In the genomic region with DNA sequence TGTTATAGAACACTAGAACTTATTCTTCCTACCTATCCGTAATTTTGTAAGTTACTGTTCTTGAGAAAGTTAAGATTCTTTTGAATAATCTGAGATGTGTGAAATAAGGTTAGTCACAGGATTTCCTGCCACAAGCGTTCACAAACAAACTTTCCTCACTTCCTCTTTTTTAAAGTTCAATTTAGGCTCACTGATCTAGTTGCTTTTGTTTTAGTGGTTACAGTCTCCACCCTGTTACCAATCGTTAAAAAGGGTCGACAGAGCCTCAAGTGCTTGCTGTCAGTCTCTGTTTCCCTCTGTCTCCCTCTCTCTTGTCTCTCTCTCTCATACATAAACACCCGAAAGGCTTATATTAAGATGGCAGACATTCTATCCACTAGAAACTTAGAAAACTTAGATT, we compare ENCODE assay signal across 8 cellular contexts. TPM values are rescaled to one million over a fixed set of nuclear protein-coding genes. Genes with fewer than 3 reads are reported as not detected.
A peak's percentile ranks its signal among the peaks of the same experiment; 100 is the strongest.
DNase-seq lines count a peak whose midpoint lies in the region; ATAC-seq and TF ChIP-seq lines count a peak whose summit lies in the region.

No MANE protein-coding gene starts in this region.

- H3K27ac ChIP-seq in CD4-positive, alpha-beta memory T cell (ENCODE audit: low read depth, low read length), result peak overlapping the region; percentile 47
- H3K27ac ChIP-seq in neural progenitor cell, result no peak overlapping the region

- H3K79me2 ChIP-seq in neural progenitor cell (ENCODE audit: low read depth), result no peaks in the 10 kb centered on the region

- no peak overlapping the region for H3K4me3 ChIP-seq in CD4-positive, alpha-beta memory T cell (ENCODE audit: low read length in 2 of 2)
- H3K4me3 ChIP-seq in foreskin fibroblast (ENCODE audit: low read depth in 1 of 2, low read length in 2 of 2) (no peak overlapping the region), neural progenitor cell (no peak overlapping the region)

- no peaks in the 10 kb centered on the region for H3K36me3 Mint-ChIP-seq in CD4-positive, alpha-beta memory T cell
- H3K36me3 Mint-ChIP-seq in activated T-helper 17 cell treated with anti-CD3 and anti-CD28 coated beads, Interleukin-2, amount 50 U/mL, for 72 hours (ENCODE audit: low read depth), result no peaks in the 10 kb centered on the region
- H3K36me3 Mint-ChIP-seq in neural progenitor cell, result no peaks in the 10 kb centered on the region

- H3K4me2 ChIP-seq in neural progenitor cell, result no peak overlapping the region

- H2AFZ ChIP-seq in neural progenitor cell (replicated peaks), result no peak overlapping the region

- CTCF ChIA-PET in CD4-positive, alpha-beta memory T cell (lab: Charles Lee; ENCODE audit: partially characterized antibody), result no interaction called here

- H3K4me1 ChIP-seq in CD4-positive, alpha-beta memory T cell (ENCODE audit: insufficient read depth, low read length), result peaks cover 50% of the 10 kb centered on the region
- no peaks in the 10 kb centered on the region for H3K4me1 ChIP-seq in neural progenitor cell

- peaks cover 36 to 73% (median 45%) of the 10 kb centered on the region in 4 donors for H3K4me1 Mint-ChIP-seq in CD4-positive, alpha-beta memory T cell
- H3K4me1 Mint-ChIP-seq in activated T-helper 17 cell treated with anti-CD3 and anti-CD28 coated beads, Interleukin-2, amount 50 U/mL, for 72 hours, result peaks cover 20% of the 10 kb centered on the region
- H3K4me1 Mint-ChIP-seq in neural progenitor cell, result peaks cover 12% of the 10 kb centered on the region

- H3K4me3 Mint-ChIP-seq in CD4-positive, alpha-beta memory T cell, result peak overlapping the region; percentile 72 to 89 (median 79)
- peak overlapping the region; percentile 72 for H3K4me3 Mint-ChIP-seq in activated T-helper 17 cell treated with anti-CD3 and anti-CD28 coated beads, Interleukin-2, amount 50 U/mL, for 72 hours
- no peak overlapping the region for H3K4me3 Mint-ChIP-seq in neural progenitor cell

- intact Hi-C loops in CD4-positive, alpha-beta memory T cell (cut with micrococcal nuclease), result loop anchor here (1.0 to 10.0 kb wide), 3 partner anchors 36 to 229 kb away; partner anchors contain the start of gene STK26

- DNase-seq in CD4-positive, alpha-beta memory T cell, result peak; percentile 45 to 71 (median 64)
- DNase-seq in HT-29 (ENCODE audit: low spot score) (no peak), foreskin fibroblast (no peak), neural progenitor cell (ENCODE audit: low spot score) (no peak), omental fat pad (ENCODE audit: low spot score) (no peak)

- no peaks in the 10 kb centered on the region for H3K27me3 Mint-ChIP-seq in CD4-positive, alpha-beta memory T cell
- H3K27me3 Mint-ChIP-seq in activated T-helper 17 cell treated with anti-CD3 and anti-CD28 coated beads, Interleukin-2, amount 50 U/mL, for 72 hours, result no peaks in the 10 kb centered on the region
- H3K27me3 Mint-ChIP-seq in neural progenitor cell (ENCODE audit: insufficient read depth, low read depth), result peaks cover 9% of the 10 kb centered on the region

- H3K27me3 ChIP-seq in CD4-positive, alpha-beta memory T cell (ENCODE audit: insufficient read depth, low read length), result no peaks in the 10 kb centered on the region
- no peaks in the 10 kb centered on the region for H3K27me3 ChIP-seq in neural progenitor cell

- H3F3A ChIP-seq in neural progenitor cell (ENCODE audit: low read depth), result no peaks in the 10 kb centered on the region

- peak; percentile 98 for ATAC-seq in GM19452 (IDR thresholded peaks at IDR 0.05; ENCODE audit: unreplicated experiment)
- peak; percentile 98 for ATAC-seq in HG03442 (IDR thresholded peaks at IDR 0.05; ENCODE audit: unreplicated experiment)
- peak; percentile 81 for ATAC-seq in activated T-helper 17 cell treated with anti-CD3 and anti-CD28 coated beads, Interleukin-2, amount 50 U/mL, for 72 hours (replicated peaks)
- no peak for ATAC-seq in omental fat pad (ENCODE audit: low FRiP score)

- no peaks in the 10 kb centered on the region for H3K9me3 ChIP-seq in CD4-positive, alpha-beta memory T cell (ENCODE audit: control insufficient read depth in 1 of 2, low read length in 2 of 2)
- no peaks in the 10 kb centered on the region for H3K9me3 ChIP-seq in neural progenitor cell (ENCODE audit: low read depth)

- TF ChIP-seq CTCF in foreskin fibroblast (IDR thresholded peaks at IDR 0.05; ENCODE audit: low read depth, low read length) (no peak), neural progenitor cell (IDR thresholded peaks at IDR 0.05) (no peak), omental fat pad (IDR thresholded peaks at IDR 0.05) (no peak)

- POLR2A ChIA-PET in CD4-positive, alpha-beta memory T cell (lab: Charles Lee; ENCODE audit: partially characterized antibody), result interaction anchor here (0.8 to 2.4 kb wide), 3 partner anchors 20 to 36 kb away, joined by 3 to 11 read pairs (median 6); partner anchors contain the start of gene STK26

- peak overlapping the region; percentile 90 to 99 (median 91) for H3K27ac Mint-ChIP-seq in CD4-positive, alpha-beta memory T cell
- peak overlapping the region; percentile 84 for H3K27ac Mint-ChIP-seq in activated T-helper 17 cell treated with anti-CD3 and anti-CD28 coated beads, Interleukin-2, amount 50 U/mL, for 72 hours
- H3K27ac Mint-ChIP-seq in neural progenitor cell, result no peak overlapping the region

- no peaks in the 10 kb centered on the region for H4K20me1 ChIP-seq in neural progenitor cell (ENCODE audit: low read depth)

- H3K36me3 ChIP-seq in CD4-positive, alpha-beta memory T cell (ENCODE audit: insufficient read depth, low read length), result no peaks in the 10 kb centered on the region
- no peaks in the 10 kb centered on the region for H3K36me3 ChIP-seq in neural progenitor cell

- H3K9ac ChIP-seq in neural progenitor cell, result no peak overlapping the region

- peaks cover 0 to 4% (median 0%) of the 10 kb centered on the region in 8 donors for H3K9me3 Mint-ChIP-seq in CD4-positive, alpha-beta memory T cell
- no peaks in the 10 kb centered on the region for H3K9me3 Mint-ChIP-seq in activated T-helper 17 cell treated with anti-CD3 and anti-CD28 coated beads, Interleukin-2, amount 50 U/mL, for 72 hours
- peaks cover 2% of the 10 kb centered on the region for H3K9me3 Mint-ChIP-seq in neural progenitor cell

RNA-seq across cellular contexts. Expression of gene STK26, which starts 35.9 kb away (rescaled TPM):
- 10 to 100 TPM; 38.1 to 41.7 TPM for total RNA-seq in CD4-positive, alpha-beta memory T cell
- 10 to 100 TPM; 48.5 to 57.2 TPM for polyA plus RNA-seq in CD4-positive, alpha-beta memory T cell
- total RNA-seq in activated T-helper 17 cell treated with anti-CD3 and anti-CD28 coated beads, Interleukin-2, amount 50 U/mL, for 72 hours, result 10 to 100 TPM; 43.1 to 43.4 TPM
- 18.8 and 25.8 TPM in 2 replicates for total RNA-seq in HT-29 (2014; rRNA removed; shearing (Covaris generic))
- total RNA-seq in neural progenitor cell (ENCODE audit: low replicate concordance), result 115 and 182 TPM in 2 replicates
- 10 to 100 TPM in 2 of 4 donors, 1 to 10 TPM in 2; 7.1 to 34.9 (median 11.5) TPM for total RNA-seq in omental fat pad

Comparison
In these comparisons a context has a peak if more than half of its experiments do, and no peak if none do; other contexts are left out.
1. DNase-seq: peak in CD4-positive, alpha-beta memory T cell (5 of 5); none in HT-29 (single experiment), foreskin fibroblast (0 of 2), neural progenitor cell (single experiment) and omental fat pad (single experiment).